8 cellular contexts compared by ENCODE assay signal in genomic region chr7:85023066-85023687, GRCh38.
DNase-seq lines count a peak whose midpoint lies in the region; ATAC-seq and TF ChIP-seq lines count a peak whose summit lies in the region.

No MANE protein-coding gene starts in this region.

- no peaks in the 10 kb centered on the region for H3K36me3 ChIP-seq in vagina

- H3K9me3 ChIP-seq in vagina, result no peaks in the 10 kb centered on the region

- no peak overlapping the region for H3K4me3 ChIP-seq in vagina

- TF ChIP-seq CTCF in vagina (IDR thresholded peaks at IDR 0.05), result peak; percentile 36 to 54 (median 53)

- ATAC-seq in GM18861 (IDR thresholded peaks at IDR 0.05; ENCODE audit: unreplicated experiment) (no peak), GM18909 (IDR thresholded peaks at IDR 0.05; ENCODE audit: poor library complexity, unreplicated experiment) (no peak)

- no peak for TF ChIP-seq POLR2A in vagina (IDR thresholded peaks at IDR 0.05)

- no peaks in the 10 kb centered on the region for H3K27me3 ChIP-seq in vagina

- intact Hi-C loops in vagina (cut with DNase I), result no loop called here

- DNase-seq in AG08396 (ENCODE audit: low spot score), result peak; percentile 7
- DNase-seq in DMS53 treated with DMSO at 0.1 percent for 48 hours (lab: John Stamatoyannopoulos, UW; ENCODE audit: unreplicated experiment), result peak; percentile 38
- DNase-seq in NCI-H1930 (lab: John Stamatoyannopoulos, UW), result peak; percentile 24 to 66
- DNase-seq in astrocyte of the hippocampus (ENCODE audit: low read depth, low spot score), result peak; percentile 71
- peak; percentile 36 for DNase-seq in kidney glomerular epithelial cell (lab: John Stamatoyannopoulos, UW)
- DNase-seq in vagina (ENCODE audit: extremely low spot score in 2 of 2), result no peak

- H3K27ac ChIP-seq in vagina, result no peak overlapping the region

- H3K4me1 ChIP-seq in vagina, result no peaks in the 10 kb centered on the region

Comparison
In these comparisons a context has a peak if more than half of its experiments do, and no peak if none do; other contexts are left out.
1. DNase-seq: peak in AG08396 (single experiment), DMS53 treated with DMSO at 0.1 percent for 48 hours (single experiment), NCI-H1930 (2 of 2), astrocyte of the hippocampus (single experiment) and kidney glomerular epithelial cell (single experiment); none in vagina (0 of 2).